In the genomic region with DNA sequence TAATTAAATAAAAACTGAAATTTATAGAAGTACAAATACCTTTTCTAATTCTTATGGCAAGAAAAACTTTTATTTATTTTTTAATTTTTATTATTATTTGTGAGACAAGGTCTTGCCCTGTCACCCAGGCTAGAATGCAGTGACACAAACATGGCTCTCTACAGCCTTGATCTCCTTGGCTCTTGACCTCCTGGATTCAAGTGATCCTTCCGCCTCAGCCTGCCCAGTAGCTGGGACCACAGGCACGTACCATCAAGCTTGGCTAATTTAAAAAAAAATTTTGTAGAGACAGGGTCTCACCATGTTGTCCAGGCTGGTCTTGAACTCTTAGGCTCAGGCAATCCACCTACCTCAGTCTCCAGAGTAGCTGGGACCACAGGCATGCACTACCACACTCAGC, we compare ENCODE assay signal across 29 cellular contexts.
"Had no signal": no experiment of that assay in that cellular context is flagged by ENCODE, and none has a peak within 500 bp of the region (broad histone marks: within the 10 kb centered on the region; RNA-seq: fewer than 3 reads in every experiment).

No MANE protein-coding gene starts in this region.

- H3K4me2 ChIP-seq: KMS-11 had no signal

- H3K9me3 ChIP-seq: ascending aorta, body of pancreas, MG63, SJSA1 had no signal

- H3K4me3 Mint-ChIP-seq: activated CD8-positive, alpha-beta T cell treated with anti-CD3 and anti-CD28 coated beads, Interleukin-2, amount 10 ng/mL, durations not matched to agents 7 days and 5 days; activated naive CD8-positive, alpha-beta T cell treated with anti-CD3 and anti-CD28 coated beads, Interleukin-2, amount 50 U/mL, for 24 hours; central memory CD8-positive, alpha-beta T cell; T-helper 1 cell treated with Interleukin-12 subunit alpha and Interleukin-12 subunit beta and Interleukin-4 antibody, amounts not matched to agents 30 μg/mL and 1 μg/mL, for 36 hours; WTC11 had no signal

- H3K9me3 Mint-ChIP-seq: activated naive CD4-positive, alpha-beta T cell treated with anti-CD3 and anti-CD28 coated beads, Interleukin-2, amount 50 U/mL, for 72 hours; activated naive CD8-positive, alpha-beta T cell treated with anti-CD3 and anti-CD28 coated beads, Interleukin-2, amount 50 U/mL, for 24 hours; central memory CD8-positive, alpha-beta T cell; T-helper 1 cell treated with Interleukin-12 subunit alpha and Interleukin-12 subunit beta and Interleukin-4 antibody, amounts not matched to agents 30 μg/mL and 1 μg/mL, for 36 hours; WTC11 had no signal

- H3K27ac ChIP-seq: ascending aorta, body of pancreas, KMS-11, SJSA1 had no signal

- H3K4me3 ChIP-seq: ascending aorta, body of pancreas, MG63, SJSA1 had no signal

- H3K27me3 ChIP-seq: ascending aorta, body of pancreas, MG63, SJSA1 had no signal

- H3K27ac Mint-ChIP-seq: activated CD8-positive, alpha-beta T cell treated with anti-CD3 and anti-CD28 coated beads, Interleukin-2, amount 10 ng/mL, durations not matched to agents 7 days and 5 days; activated naive CD4-positive, alpha-beta T cell treated with anti-CD3 and anti-CD28 coated beads, Interleukin-2, amount 50 U/mL, for 72 hours; activated naive CD8-positive, alpha-beta T cell treated with anti-CD3 and anti-CD28 coated beads, Interleukin-2, amount 50 U/mL, for 24 hours; T-helper 1 cell treated with Interleukin-12 subunit alpha and Interleukin-12 subunit beta and Interleukin-4 antibody, amounts not matched to agents 30 μg/mL and 1 μg/mL, for 36 hours; WTC11 had no signal

- DNase-seq: activated CD4-positive, alpha-beta T cell treated with anti-CD3 and anti-CD28 coated beads for 48 hours; activated CD4-positive, alpha-beta T cell treated with anti-CD3 and anti-CD28 coated beads, Interleukin-2, amount 50 U/mL, for 4 hours; activated CD4-positive, CD25-positive, alpha-beta regulatory T cell treated with anti-CD3 and anti-CD28 coated beads, Interleukin-2, amount 50 U/mL, for 72 hours; activated CD8-positive, alpha-beta memory T cell treated with anti-CD3 and anti-CD28 coated beads, Interleukin-2, amount 50 U/mL, for 48 hours; activated CD8-positive, alpha-beta T cell treated with anti-CD3 and anti-CD28 coated beads, Interleukin-2, amount 10 ng/mL, durations not matched to agents 7 days and 5 days; activated effector memory CD4-positive, alpha-beta T cell treated with anti-CD3 and anti-CD28 coated beads, Interleukin-2, amount 50 U/mL, for 16 hours; activated naive CD4-positive, alpha-beta T cell treated with Interleukin-2 at 50 U/mL for 16 hours; activated naive CD8-positive, alpha-beta T cell treated with anti-CD3 and anti-CD28 coated beads, Interleukin-2, amount 50 U/mL, for 24 hours; activated T-cell treated with anti-CD3 and anti-CD28 coated beads, Interleukin-2, amount 50 U/mL, for 1 hour; amniotic stem cell; body of pancreas; MG63; NCI-H1105; NCI-H1436; NCI-H1694 treated with DMSO at 0.1 percent for 48 hours; NCI-H2029 treated with DMSO at 0.1 percent for 48 hours; NCI-H510A treated with DMSO at 0.1 percent for 48 hours; NCI-H69; PC-3; SHP77 had no signal

- H3K36me3 Mint-ChIP-seq: activated naive CD4-positive, alpha-beta T cell treated with anti-CD3 and anti-CD28 coated beads, Interleukin-2, amount 50 U/mL, for 72 hours had no signal

- H3K27me3 Mint-ChIP-seq: activated naive CD8-positive, alpha-beta T cell treated with anti-CD3 and anti-CD28 coated beads, Interleukin-2, amount 50 U/mL, for 24 hours; central memory CD8-positive, alpha-beta T cell had no signal

- H3K4me1 ChIP-seq: ascending aorta, body of pancreas, SJSA1 had no signal

- ATAC-seq: activated CD8-positive, alpha-beta T cell treated with anti-CD3 and anti-CD28 coated beads, Interleukin-2, amount 10 ng/mL, durations not matched to agents 7 days and 5 days; activated naive CD4-positive, alpha-beta T cell treated with anti-CD3 and anti-CD28 coated beads, Interleukin-2, amount 50 U/mL, for 72 hours; activated naive CD8-positive, alpha-beta T cell treated with anti-CD3 and anti-CD28 coated beads, Interleukin-2, amount 50 U/mL, for 24 hours; body of pancreas; PC-3; WTC11 had no signal

- H3K4me1 Mint-ChIP-seq: central memory CD8-positive, alpha-beta T cell had no signal

- FAIRE-seq: bronchial epithelial cell, RCC 7860 had no signal

- H3K9ac ChIP-seq: KMS-11 had no signal
